Comparison of ENCODE assay signal across 24 cellular contexts in genomic region chr13:20340136-20340758, GRCh38.
DNase-seq lines count a peak whose midpoint lies in the region; ATAC-seq and TF ChIP-seq lines count a peak whose summit lies in the region.
"Had no signal": no experiment of that assay in that cellular context is flagged by ENCODE, and none has a peak within 500 bp of the region (broad histone marks: within the 10 kb centered on the region; RNA-seq: fewer than 3 reads in every experiment).

No MANE protein-coding gene starts in this region.

- CTCF ChIA-PET in SK-N-SH (lab: Yijun Ruan, JAX), result no interaction called here

- H3F3A ChIP-seq in SK-N-SH (replicated peaks; ENCODE audit: insufficient read depth), result no peaks in the 10 kb centered on the region

- TF ChIP-seq RAD21 in SK-N-SH (IDR thresholded peaks at IDR 0.05; ENCODE audit: low read length), result no peak

- intact Hi-C loops in CD14-positive monocyte (cut with micrococcal nuclease) (no loop called here), esophagus squamous epithelium (cut with DNase I) (no loop called here)

- peaks cover 3% of the 10 kb centered on the region in 2 donors for H3K36me3 Mint-ChIP-seq in CD14-positive monocyte
- no peaks in the 10 kb centered on the region for H3K36me3 Mint-ChIP-seq in osteocyte (ENCODE audit: unreplicated experiment)
- H3K36me3 Mint-ChIP-seq: CD4-positive, CD25-positive, alpha-beta regulatory T cell; naive thymus-derived CD4-positive, alpha-beta T cell had no signal

- H3K27me3 ChIP-seq in SK-N-SH (ENCODE audit: insufficient read depth), result peaks cover 6% of the 10 kb centered on the region; the same call in 1 of the 2 replicates
- H3K27me3 ChIP-seq in esophagus squamous epithelium, result no peaks in the 10 kb centered on the region
- H3K27me3 ChIP-seq: esophagus muscularis mucosa, ovary, uterus had no signal

- H3K9me3 ChIP-seq in SK-N-SH (no peaks in the 10 kb centered on the region), esophagus squamous epithelium (no peaks in the 10 kb centered on the region)
- H3K9me3 ChIP-seq: esophagus muscularis mucosa, ovary, uterus had no signal

- peaks cover 49% of the 10 kb centered on the region for H3K4me1 Mint-ChIP-seq in CD14-positive monocyte
- H3K4me1 Mint-ChIP-seq in osteocyte (ENCODE audit: unreplicated experiment), result no peaks in the 10 kb centered on the region

- H3K27me3 Mint-ChIP-seq in CD14-positive monocyte (ENCODE audit: low read depth in 3 of 3) (peaks cover 0 to 6% (median 1%) of the 10 kb centered on the region in 3 donors), osteocyte (ENCODE audit: unreplicated experiment) (peaks cover 15% of the 10 kb centered on the region)
- H3K27me3 Mint-ChIP-seq: activated CD4-positive, alpha-beta T cell treated with anti-CD3 and anti-CD28 coated beads for 36 hours had no signal

- H3K9ac ChIP-seq in SK-N-SH, result no peak overlapping the region

- no peak overlapping the region for H3K4me3 ChIP-seq in SK-N-SH (ENCODE audit: low read depth in 2 of 2, low read length in 1 of 2)
- peak overlapping the region in 1 of 4 donors; percentile 18 for H3K4me3 ChIP-seq in esophagus squamous epithelium
- H3K4me3 ChIP-seq: ovary, uterus had no signal

- DNase-seq in CD14-positive monocyte (ENCODE audit: low spot score) (no peak), SK-N-SH (no peak), esophagus squamous epithelium (lab: John Stamatoyannopoulos, UW) (no peak), osteocyte (ENCODE audit: extremely low spot score, unreplicated experiment) (peak; percentile 73), DMS 273 (lab: John Stamatoyannopoulos, UW; ENCODE audit: unreplicated experiment) (no peak)
- DNase-seq: activated CD4-positive, alpha-beta T cell treated with anti-CD3 and anti-CD28 coated beads for 36 hours; activated naive CD4-positive, alpha-beta T cell treated with anti-CD3 and anti-CD28 coated beads, Interleukin-2, amount 50 U/mL, for 16 hours; CD4-positive, CD25-positive, alpha-beta regulatory T cell; effector CD4-positive, alpha-beta T cell; naive thymus-derived CD4-positive, alpha-beta T cell; NCI-H1092; NCI-H187 treated with DMSO at 0.1 percent for 48 hours; NCI-H345; NCI-H774; SHP77 treated with DMSO at 0.1 percent for 48 hours; stimulated activated CD4-positive, alpha-beta T cell treated with anti-CD3 and anti-CD28 coated beads, Interleukin-15, amount 100 ng/mL, for 24 hours; T-helper 1 cell had no signal

- H4K20me1 ChIP-seq in SK-N-SH (ENCODE audit: insufficient read depth), result no peaks in the 10 kb centered on the region

- no peak for TF ChIP-seq EP300 in SK-N-SH (IDR thresholded peaks at IDR 0.05; ENCODE audit: borderline replicate concordance in 1 of 2, low read depth in 1 of 2, low read length in 1 of 2)

- POLR2A ChIA-PET in SK-N-SH (lab: Yijun Ruan, JAX), result no interaction called here

- no peaks in the 10 kb centered on the region for H3K36me3 ChIP-seq in SK-N-SH (replicated peaks in 1 of 2; ENCODE audit: control insufficient read depth in 1 of 2, insufficient read depth in 2 of 2, low read length in 1 of 2)
- H3K36me3 ChIP-seq in esophagus squamous epithelium, result no peaks in the 10 kb centered on the region
- H3K36me3 ChIP-seq: esophagus muscularis mucosa, ovary, uterus had no signal

- H3K9me3 Mint-ChIP-seq in CD14-positive monocyte (peaks cover 0 to 7% (median 2%) of the 10 kb centered on the region in 7 donors), osteocyte (ENCODE audit: unreplicated experiment) (no peaks in the 10 kb centered on the region)
- H3K9me3 Mint-ChIP-seq: activated T-helper 1 cell treated with anti-CD3 and anti-CD28 coated beads, Interleukin-12 subunit alpha, Interleukin-12 subunit beta, Interleukin-2, Interleukin-4 antibody, amounts not matched to agents 30 ng/mL and 10 ng/mL and 1 ng/mL, durations not matched to agents 14 hours and 24 hours and 36 hours; naive thymus-derived CD4-positive, alpha-beta T cell had no signal

- H3K4me1 ChIP-seq in SK-N-SH (ENCODE audit: control insufficient read depth in 1 of 2, insufficient read depth in 2 of 2, low read depth in 1 of 2, low read length in 1 of 2) (0 out of 4 replicates have a peak, but pooled peaks cover 0 to 5% of the 10 kb centered on the region in 2 experiments), esophagus squamous epithelium (peaks cover 0 to 31% (median 8%) of the 10 kb centered on the region in 3 donors)
- H3K4me1 ChIP-seq: uterus had no signal

- H3K27ac ChIP-seq in SK-N-SH (ENCODE audit: low read depth in 2 of 2, low read length in 1 of 2), result no peak overlapping the region
- peak overlapping the region; percentile 48 to 78 (median 61) for H3K27ac ChIP-seq in esophagus squamous epithelium
- H3K27ac ChIP-seq: esophagus muscularis mucosa, ovary, uterus had no signal

- H3K4me3 Mint-ChIP-seq in CD14-positive monocyte (no peak overlapping the region), osteocyte (ENCODE audit: unreplicated experiment) (no peak overlapping the region)
- H3K4me3 Mint-ChIP-seq: activated CD4-positive, alpha-beta T cell treated with anti-CD3 and anti-CD28 coated beads for 36 hours; activated T-helper 1 cell treated with anti-CD3 and anti-CD28 coated beads, Interleukin-12 subunit alpha, Interleukin-12 subunit beta, Interleukin-2, Interleukin-4 antibody, amounts not matched to agents 30 ng/mL and 10 ng/mL and 1 ng/mL, durations not matched to agents 14 hours and 24 hours and 36 hours; CD4-positive, CD25-positive, alpha-beta regulatory T cell; naive thymus-derived CD4-positive, alpha-beta T cell had no signal

- ATAC-seq in GM18505 (IDR thresholded peaks at IDR 0.05; ENCODE audit: unreplicated experiment), result no peak
- ATAC-seq in HG03521 (IDR thresholded peaks at IDR 0.05; ENCODE audit: unreplicated experiment), result no peak
- no peak for ATAC-seq in GM18861 (IDR thresholded peaks at IDR 0.05; ENCODE audit: unreplicated experiment)
- ATAC-seq: activated CD4-positive, alpha-beta T cell treated with anti-CD3 and anti-CD28 coated beads for 36 hours had no signal

- H3K27ac Mint-ChIP-seq in CD14-positive monocyte, result peak overlapping the region in 4 of 7 donors; percentile 38 to 78 (median 53)
- H3K27ac Mint-ChIP-seq in osteocyte (ENCODE audit: unreplicated experiment), result no peak overlapping the region
- H3K27ac Mint-ChIP-seq: activated T-helper 1 cell treated with anti-CD3 and anti-CD28 coated beads, Interleukin-12 subunit alpha, Interleukin-12 subunit beta, Interleukin-2, Interleukin-4 antibody, amounts not matched to agents 30 ng/mL and 10 ng/mL and 1 ng/mL, durations not matched to agents 14 hours and 24 hours and 36 hours had no signal

- H3K9me2 ChIP-seq in SK-N-SH, result no peaks in the 10 kb centered on the region

- peak overlapping the region; percentile 46; the same call in 1 of the 2 replicates for H3K4me2 ChIP-seq in SK-N-SH

- WGBS in SK-N-SH (ENCODE audit: low lambda C conversion rate), result 42% methylated on average over 9 of the region's 12 CpGs
- WGBS in esophagus squamous epithelium, 2 donors, result 69 to 74% methylated on average over 7 to 9 of the region's 12 CpGs

- H3K79me2 ChIP-seq in SK-N-SH (ENCODE audit: insufficient read depth), result no peaks in the 10 kb centered on the region

- no peak for TF ChIP-seq CTCF in CD14-positive monocyte (IDR thresholded peaks at IDR 0.05)
- TF ChIP-seq CTCF in SK-N-SH (IDR thresholded peaks at IDR 0.05), result no peak
- no peak for TF ChIP-seq CTCF in esophagus squamous epithelium (IDR thresholded peaks at IDR 0.05)
- TF ChIP-seq CTCF in osteocyte (IDR thresholded peaks at IDR 0.05), result no peak

- H2AFZ ChIP-seq in SK-N-SH (ENCODE audit: low read depth), result peak overlapping the region; percentile 58; the same call in 1 of the 2 replicates

- TF ChIP-seq POLR2A in esophagus squamous epithelium (IDR thresholded peaks at IDR 0.05) (no peak), GM18505 (IDR thresholded peaks at IDR 0.05; ENCODE audit: borderline replicate concordance, extremely low read depth, insufficient read depth, insufficient read length) (no peak)

TF ChIP-seq in SK-N-SH, 30 proteins besides CTCF, POLR2A, EP300 and RAD21 (continues in another document):
- TF ChIP-seq JUND (IDR thresholded peaks at IDR 0.05) (no peak), IRF3 (IDR thresholded peaks at IDR 0.05; ENCODE audit: low read depth, low read length) (no peak), REST (IDR thresholded peaks at IDR 0.05; ENCODE audit: low read depth, low read length) (no peak), YY1 (IDR thresholded peaks at IDR 0.05; ENCODE audit: low read depth) (no peak), TCF12 (IDR thresholded peaks at IDR 0.05) (no peak), GABPA (IDR thresholded peaks at IDR 0.05; ENCODE audit: low read depth) (no peak)

Comparison
In these comparisons a context has a peak if more than half of its experiments do, and no peak if none do; other contexts are left out.
1. H3K27ac ChIP-seq: peak in esophagus squamous epithelium (4 of 4); none in SK-N-SH (0 of 2).